25 cellular contexts compared by ENCODE assay signal in genomic region chr20:32382102-32382950, GRCh38.
"Had no signal": no experiment of that assay in that cellular context is flagged by ENCODE, and none has a peak within 500 bp of the region (broad histone marks: within the 10 kb centered on the region; RNA-seq: fewer than 3 reads in every experiment).

No MANE protein-coding gene starts in this region.

- ATAC-seq: left lobe of liver had no signal

- H3K27me3 ChIP-seq: adrenal gland, tibial artery, uterus had no signal

- H3K9me3 ChIP-seq: adrenal gland, tibial artery, uterus had no signal

- DNase-seq: activated CD4-positive, alpha-beta T cell treated with anti-CD3 and anti-CD28 coated beads, Interleukin-2, amount 50 U/mL, for 1 hour; activated CD8-positive, alpha-beta memory T cell treated with anti-CD3 and anti-CD28 coated beads, Interleukin-2, amount 50 U/mL, for 4 hours; activated effector memory CD4-positive, alpha-beta T cell treated with Interleukin-2 at 50 U/mL for 16 hours; activated naive CD4-positive, alpha-beta T cell treated with anti-CD3 and anti-CD28 coated beads, Interleukin-2, amount 50 U/mL, for 16 hours; activated T-cell treated with anti-CD3 and anti-CD28 coated beads, Interleukin-2, amount 50 U/mL, for 48 hours; adrenal gland; dermis blood vessel endothelial cell; effector memory CD4-positive, alpha-beta T cell; hypothalamus; islet precursor cell; midbrain; occipital lobe; posterior cingulate gyrus; retina; stimulated activated CD4-positive, alpha-beta T cell treated with anti-CD3 and anti-CD28 coated beads, Interleukin-12 subunit alpha, Interleukin-12 subunit beta, amount 100 ng/mL, for 4 hours; stimulated activated CD4-positive, alpha-beta T cell treated with anti-CD3 and anti-CD28 coated beads, Interleukin-1b, Interleukin-23, amount 100 ng/mL, for 48 hours; stimulated activated CD8-positive, alpha-beta memory T cell treated with anti-CD3 and anti-CD28 coated beads, Interleukin-4, amount 100 ng/mL, for 48 hours; stimulated activated naive CD4-positive, alpha-beta T cell treated with Interleukin-2 at 50 U/mL for 16 hours; substantia nigra; T1000; tibial artery; uterus had no signal

- FAIRE-seq: astrocyte had no signal

- H3K27ac ChIP-seq: adrenal gland, tibial artery, uterus had no signal

- H3K4me3 ChIP-seq: adrenal gland, lung, tibial artery, uterus had no signal

- H3K36me3 ChIP-seq: uterus had no signal
